In the genomic region with DNA sequence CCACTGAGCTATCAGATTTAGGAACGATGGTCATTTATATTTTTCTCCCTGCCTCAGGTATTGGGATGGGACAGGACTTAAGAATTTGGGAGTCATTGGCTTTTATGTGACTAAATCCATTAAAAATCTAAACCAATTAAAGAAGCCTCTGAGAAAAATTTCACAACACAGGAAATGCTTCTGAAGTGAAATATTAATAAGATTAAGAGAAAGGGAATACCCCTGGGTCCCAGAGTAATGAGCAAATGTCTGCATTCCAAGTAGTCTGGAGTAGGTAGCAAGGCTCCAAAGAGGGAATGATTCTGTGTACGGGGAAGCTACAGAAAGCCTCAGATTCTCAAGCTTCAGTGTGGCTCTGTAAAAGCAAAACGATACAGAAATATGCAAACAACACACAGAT, we compare ENCODE assay signal across 7 cellular contexts. TPM values are rescaled to one million over a fixed set of nuclear protein-coding genes. Genes with fewer than 3 reads are reported as not detected.
A peak's percentile ranks its signal among the peaks of the same experiment; 100 is the strongest.
DNase-seq lines count a peak whose midpoint lies in the region; ATAC-seq and TF ChIP-seq lines count a peak whose summit lies in the region.

No MANE protein-coding gene starts in this region.

- peak overlapping the region; percentile 61 to 66 for H3K27ac ChIP-seq in right atrium auricular region
- peak overlapping the region; percentile 49 to 85 (median 63) for H3K27ac ChIP-seq in spleen

- peak overlapping the region; percentile 94 for H3K27ac Mint-ChIP-seq in T-helper 17 cell

- H3K4me1 ChIP-seq in right atrium auricular region (peaks cover 0 to 16% of the 10 kb centered on the region in 2 donors), spleen (peaks cover 11 to 49% (median 30%) of the 10 kb centered on the region in 6 donors)

- CTCF ChIA-PET in HEK293T (lab: Yijun Ruan, JAX): interaction anchor here (1.0 kb wide), 1 partner anchor 114 kb away, joined by 3 read pairs; no protein-coding TSS in a partner anchor

- peaks cover 17% of the 10 kb centered on the region for H3K4me1 Mint-ChIP-seq in T-helper 17 cell

- intact Hi-C loops in spleen (cut with DNase I; ENCODE audit: low total_unique reads): no loop called here

- no peaks in the 10 kb centered on the region; the same call in 1 of the 2 replicates for H3K36me3 ChIP-seq in H7 (replicated peaks; ENCODE audit: control insufficient read depth, insufficient read depth, low read length)
- peaks cover 7% of the 10 kb centered on the region for H3K36me3 ChIP-seq in right atrium auricular region
- H3K36me3 ChIP-seq in spleen: peaks cover 0 to 16% (median 7%) of the 10 kb centered on the region in 6 donors

- POLR2A ChIA-PET in HEK293T (lab: Yijun Ruan, JAX): interaction anchor here (0.9 to 2.4 kb wide), 6 partner anchors 10 to 208 kb away, joined by 3 to 11 read pairs (median 4); partner anchors contain the start of gene MAP3K9

- H3K27me3 ChIP-seq in H7 (ENCODE audit: control insufficient read depth, insufficient read depth, low read length): no peaks in the 10 kb centered on the region; the same call in 1 of the 2 replicates
- no peaks in the 10 kb centered on the region for H3K27me3 ChIP-seq in right atrium auricular region
- H3K27me3 ChIP-seq in spleen (replicated peaks in 1 of 7): peaks cover 0 to 17% (median 0%) of the 10 kb centered on the region in 7 donors

- peaks cover 1% of the 10 kb centered on the region for H3K36me3 Mint-ChIP-seq in T-helper 17 cell (ENCODE audit: low read depth)

- no peak for TF ChIP-seq POLR2A in spleen (IDR thresholded peaks at IDR 0.05)

- H3K27me3 Mint-ChIP-seq in T-helper 17 cell: peaks cover 10% of the 10 kb centered on the region

- TF ChIP-seq CTCF in right atrium auricular region (IDR thresholded peaks at IDR 0.05) (no peak), spleen (IDR thresholded peaks at IDR 0.05 in 8 of 11, conservative IDR thresholded peaks at IDR 0.05 in 3 of 11) (no peak)

- peak overlapping the region; percentile 96 for H3K4me3 Mint-ChIP-seq in T-helper 17 cell

- DNase-seq in H7 (no peak), T-helper 17 cell (no peak), right atrium auricular region (ENCODE audit: low spot score) (no peak), spleen (no peak), HEK293T (ENCODE audit: extremely low spot score) (no peak), hippocampal formation (lab: John Stamatoyannopoulos, UW) (no peak)

- 53 to 61% (median 58%) methylated on average over 3 of the region's 3 CpGs for whole genome bisulfite sequencing in spleen, 5 donors

- ATAC-seq in T-helper 17 cell: no peak
- ATAC-seq in GM19351 (IDR thresholded peaks at IDR 0.05; ENCODE audit: unreplicated experiment): no peak

- H3K4me3 ChIP-seq in H7 (ENCODE audit: insufficient read depth, low read depth, low read length) (peak overlapping the region; percentile 64), right atrium auricular region (peak overlapping the region; percentile 66), spleen (peak overlapping the region; percentile 22 to 94 (median 74))

- H3K9me3 ChIP-seq in T-helper 17 cell (ENCODE audit: control insufficient read depth, low read length, poor library complexity, severe bottlenecking) (no peaks in the 10 kb centered on the region), right atrium auricular region (no peaks in the 10 kb centered on the region), spleen (no peaks in the 10 kb centered on the region)

TF ChIP-seq in HEK293T, 16 proteins besides CTCF, POLR2A, EP300 and RAD21:
- no peak for TF ChIP-seq HDGF (IDR thresholded peaks at IDR 0.05; ENCODE audit: borderline replicate concordance)
- TF ChIP-seq, protein P1, sequence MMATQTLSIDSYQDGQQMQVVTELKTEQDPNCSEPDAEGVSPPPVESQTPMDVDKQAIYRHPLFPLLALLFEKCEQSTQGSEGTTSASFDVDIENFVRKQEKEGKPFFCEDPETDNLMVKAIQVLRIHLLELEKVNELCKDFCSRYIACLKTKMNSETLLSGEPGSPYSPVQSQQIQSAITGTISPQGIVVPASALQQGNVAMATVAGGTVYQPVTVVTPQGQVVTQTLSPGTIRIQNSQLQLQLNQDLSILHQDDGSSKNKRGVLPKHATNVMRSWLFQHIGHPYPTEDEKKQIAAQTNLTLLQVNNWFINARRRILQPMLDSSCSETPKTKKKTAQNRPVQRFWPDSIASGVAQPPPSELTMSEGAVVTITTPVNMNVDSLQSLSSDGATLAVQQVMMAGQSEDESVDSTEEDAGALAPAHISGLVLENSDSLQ (IDR thresholded peaks at IDR 0.05): no peak
- TF ChIP-seq FOXK2 (IDR thresholded peaks at IDR 0.05): no peak
- TF ChIP-seq LEF1 (IDR thresholded peaks at IDR 0.05; ENCODE audit: borderline replicate concordance): no peak
- TF ChIP-seq FOXA1 (IDR thresholded peaks at IDR 0.05): no peak
- TF ChIP-seq FOXM1 (IDR thresholded peaks at IDR 0.05; ENCODE audit: borderline replicate concordance): no peak
- no peak for TF ChIP-seq TARDBP (IDR thresholded peaks at IDR 0.05)
- no peak for TF ChIP-seq BHLHE40 (IDR thresholded peaks at IDR 0.05; ENCODE audit: borderline replicate concordance)
- TF ChIP-seq ARNT (IDR thresholded peaks at IDR 0.05): no peak
- no peak for TF ChIP-seq SP1 (IDR thresholded peaks at IDR 0.05)
TF ChIP-seq in HEK293T: peak in this region for 0.

RNA-seq across cellular contexts. Expression of gene MED6, which starts 0.7 kb away (rescaled TPM):
- 29.5 and 38.8 TPM in 2 replicates for total RNA-seq in H7 (2014; rRNA removed; shearing (Covaris generic))
- total RNA-seq in T-helper 17 cell (10 to 100 TPM; 74.5 to 90.4 TPM), right atrium auricular region (10 to 100 TPM; 12.1 to 17.9 TPM), spleen (10 to 100 TPM; 36.7 to 55.7 (median 43.1) TPM)
- 10 to 100 TPM; 15.2 to 19.4 (median 18.9) TPM for polyA plus RNA-seq in spleen

RNA-seq across cellular contexts. Expression of gene TTC9, which starts 40.6 kb away (rescaled TPM):
- total RNA-seq in H7 (2014; rRNA removed; shearing (Covaris generic)): 12.1 and 14.9 TPM in 2 replicates
- 10 to 100 TPM in 1 of 2 donors, 1 to 10 TPM in 1; 8.2 to 11.7 TPM for total RNA-seq in T-helper 17 cell
- 1 to 10 TPM; 2.2 to 5.3 TPM for total RNA-seq in right atrium auricular region
- total RNA-seq in spleen: 10 to 100 TPM in 1 of 7 donors, 1 to 10 TPM in 6; 8.1 to 13.2 (median 9.3) TPM
- 1 to 10 TPM; 4.6 to 7.4 (median 7.3) TPM for polyA plus RNA-seq in spleen
